8 cellular contexts compared by ENCODE assay signal in genomic region chr12:95790912-95791849, GRCh38. TPM values are rescaled to one million over a fixed set of nuclear protein-coding genes. Genes with fewer than 3 reads are reported as not detected.
DNase-seq lines count a peak whose midpoint lies in the region; ATAC-seq and TF ChIP-seq lines count a peak whose summit lies in the region.

No MANE protein-coding gene starts in this region.

- ATAC-seq in activated CD4-positive, alpha-beta T cell treated with anti-CD3 and anti-CD28 coated beads for 36 hours: peak; percentile 48
- ATAC-seq in GM18861 (IDR thresholded peaks at IDR 0.05; ENCODE audit: unreplicated experiment) (no peak), GM19463 (IDR thresholded peaks at IDR 0.05; ENCODE audit: unreplicated experiment) (no peak)

- peak overlapping the region; percentile 99 for H3K4me2 ChIP-seq in mesenchymal stem cell (ENCODE audit: low read length, poor library complexity, severe bottlenecking)

- 3% methylated on average over 36 of the region's 50 CpGs for WGBS in mesenchymal stem cell
- 2% methylated on average over 25 of the region's 50 CpGs for WGBS in suprapubic skin

- TF ChIP-seq EP300 in suprapubic skin (IDR thresholded peaks at IDR 0.05): no peak

- no peak overlapping the region for H2BK12ac ChIP-seq in mesenchymal stem cell (ENCODE audit: low read length in 2 of 2)

- H3K4me3 Mint-ChIP-seq in activated CD4-positive, alpha-beta T cell treated with anti-CD3 and anti-CD28 coated beads for 36 hours: peak overlapping the region; percentile 66

- peak; percentile 39 for DNase-seq in activated CD4-positive, alpha-beta T cell treated with anti-CD3 and anti-CD28 coated beads for 36 hours
- DNase-seq in activated CD4-positive, alpha-beta T cell treated with anti-CD3 and anti-CD28 coated beads for 1 hour: no peak
- DNase-seq in T-helper 9 cell: peak; percentile 27
- peak in 3 of 10 donors; percentile 16 to 56 (median 44) for DNase-seq in dorsolateral prefrontal cortex
- DNase-seq in mesenchymal stem cell: peak; percentile 32
- no peak for DNase-seq in suprapubic skin (ENCODE audit: low spot score in 2 of 2)

- POLR2A ChIA-PET in activated CD4-positive, alpha-beta T cell treated with anti-CD3 and anti-CD28 coated beads for 36 hours (lab: Charles Lee): interaction anchor here (0.6 kb wide), 1 partner anchor 1265 kb away, joined by 3 read pairs; no protein-coding TSS in a partner anchor

- H3K36me3 ChIP-seq in mesenchymal stem cell (ENCODE audit: control insufficient read depth in 1 of 2, insufficient read depth in 2 of 2, low read depth in 1 of 2, low read length in 2 of 2) (peaks cover 0 to 7% of the 10 kb centered on the region in 2 experiments), suprapubic skin (no peaks in the 10 kb centered on the region)

- H2BK5ac ChIP-seq in mesenchymal stem cell (ENCODE audit: low read depth, low read length, poor library complexity, severe bottlenecking): peak overlapping the region; percentile 70

- intact Hi-C loops in activated CD4-positive, alpha-beta T cell treated with anti-CD3 and anti-CD28 coated beads for 36 hours (cut with DNase I, micrococcal nuclease): no loop called here
- intact Hi-C loops in dorsolateral prefrontal cortex (cut with DNase I): no loop called here

- H3K4me3 ChIP-seq in dorsolateral prefrontal cortex (peak overlapping the region; percentile 54 to 88 (median 76)), mesenchymal stem cell (ENCODE audit: insufficient read depth in 1 of 2, low read depth in 1 of 2, low read length in 2 of 2) (peak overlapping the region; percentile 77 to 85), suprapubic skin (peak overlapping the region; percentile 66)

- H3K4ac ChIP-seq in mesenchymal stem cell (ENCODE audit: low read depth in 1 of 2, low read length in 2 of 2): peak overlapping the region in 1 of 2 experiments; percentile 77

- H3K79me1 ChIP-seq in mesenchymal stem cell (replicated peaks; ENCODE audit: low read length, poor library complexity, severe bottlenecking): peaks cover 12% of the 10 kb centered on the region

- H4K91ac ChIP-seq in mesenchymal stem cell (ENCODE audit: low read length): no peak overlapping the region

- peak overlapping the region in 1 of 2 experiments; percentile 64 for H3K18ac ChIP-seq in mesenchymal stem cell (ENCODE audit: low read depth in 1 of 2, low read length in 2 of 2)

- H3K23ac ChIP-seq in mesenchymal stem cell (ENCODE audit: low read length in 2 of 2): no peak overlapping the region

- H3K27ac Mint-ChIP-seq in activated CD4-positive, alpha-beta T cell treated with anti-CD3 and anti-CD28 coated beads for 36 hours: no peak overlapping the region

- H2BK15ac ChIP-seq in mesenchymal stem cell (ENCODE audit: low read depth, poor library complexity, severe bottlenecking): no peak overlapping the region

- H2BK120ac ChIP-seq in mesenchymal stem cell (ENCODE audit: low read depth, low read length): no peak overlapping the region

- peaks cover 6% of the 10 kb centered on the region for H3K4me1 Mint-ChIP-seq in activated CD4-positive, alpha-beta T cell treated with anti-CD3 and anti-CD28 coated beads for 36 hours

- no peak for TF ChIP-seq POLR2A in suprapubic skin (IDR thresholded peaks at IDR 0.05)

- H3K36me3 Mint-ChIP-seq in activated CD4-positive, alpha-beta T cell treated with anti-CD3 and anti-CD28 coated beads for 36 hours (ENCODE audit: low read depth): no peaks in the 10 kb centered on the region

- no peaks in the 10 kb centered on the region for H3K9me3 Mint-ChIP-seq in activated CD4-positive, alpha-beta T cell treated with anti-CD3 and anti-CD28 coated beads for 36 hours (ENCODE audit: low read depth)

- peaks cover 19% of the 10 kb centered on the region for H3K4me1 ChIP-seq in mesenchymal stem cell (ENCODE audit: control insufficient read depth, insufficient read depth, low read depth, low read length)
- peaks cover 42% of the 10 kb centered on the region for H3K4me1 ChIP-seq in suprapubic skin

- peaks cover 50% of the 10 kb centered on the region for H3K27me3 Mint-ChIP-seq in activated CD4-positive, alpha-beta T cell treated with anti-CD3 and anti-CD28 coated beads for 36 hours

- no peak for TF ChIP-seq CTCF in dorsolateral prefrontal cortex (IDR thresholded peaks at IDR 0.05 in 54 of 56, conservative IDR thresholded peaks at IDR 0.05 in 2 of 56; ENCODE audit: low read depth in 1 of 56, partially characterized antibody in 56 of 56)
- no peak for TF ChIP-seq CTCF in suprapubic skin (IDR thresholded peaks at IDR 0.05)

- H3K14ac ChIP-seq in mesenchymal stem cell (ENCODE audit: low read length in 2 of 2): no peak overlapping the region

- H4K8ac ChIP-seq in mesenchymal stem cell (ENCODE audit: low read length): peak overlapping the region; percentile 7

- no peak overlapping the region for H2AK5ac ChIP-seq in mesenchymal stem cell (ENCODE audit: low read length, severe bottlenecking)

- CTCF ChIA-PET in activated CD4-positive, alpha-beta T cell treated with anti-CD3 and anti-CD28 coated beads for 36 hours (lab: Charles Lee): interaction anchor here (0.7 kb wide), 1 partner anchor 10 kb away, joined by 4 read pairs; no protein-coding TSS in a partner anchor

- H2AFZ ChIP-seq in mesenchymal stem cell (ENCODE audit: low read depth, low read length): no peak overlapping the region

- H3K27me3 ChIP-seq in dorsolateral prefrontal cortex (peaks cover 0 to 6% (median 0%) of the 10 kb centered on the region in 45 donors), mesenchymal stem cell (ENCODE audit: control insufficient read depth in 1 of 2, insufficient read depth in 1 of 2, low read length in 2 of 2) (no peaks in the 10 kb centered on the region), suprapubic skin (no peaks in the 10 kb centered on the region)

- H3K27ac ChIP-seq in dorsolateral prefrontal cortex (peak overlapping the region in 50 of 59 donors; percentile 17 to 87 (median 62)), mesenchymal stem cell (ENCODE audit: low read length, poor library complexity, severe bottlenecking) (peak overlapping the region; percentile 0), suprapubic skin (peak overlapping the region; percentile 84)

- no peaks in the 10 kb centered on the region for H3K9me3 ChIP-seq in mesenchymal stem cell (ENCODE audit: control insufficient read depth, low read length)
- no peaks in the 10 kb centered on the region for H3K9me3 ChIP-seq in suprapubic skin

- peak overlapping the region; percentile 64 for H3K9ac ChIP-seq in mesenchymal stem cell (ENCODE audit: low read length)

RNA-seq across cellular contexts. Expression of gene NTN4, which starts 0.6 kb away (rescaled TPM):
- total RNA-seq in activated CD4-positive, alpha-beta T cell treated with anti-CD3 and anti-CD28 coated beads for 36 hours: not detected
- total RNA-seq in dorsolateral prefrontal cortex (10 to 100 TPM; 11.0 to 45.8 (median 25.1) TPM), suprapubic skin (10 to 100 TPM in 3 of 4 donors, 1 to 10 TPM in 1; 7.2 to 18.7 (median 13.0) TPM)
- 4.6 TPM for polyA plus RNA-seq in mesenchymal stem cell (2013, experiment 1 of 2)
- polyA plus RNA-seq in mesenchymal stem cell (2013, experiment 2 of 2): 4.7 TPM

Comparison
In these comparisons a context has a peak if more than half of its experiments do, and no peak if none do; other contexts are left out.
1. DNase-seq: peak in activated CD4-positive, alpha-beta T cell treated with anti-CD3 and anti-CD28 coated beads for 36 hours (single experiment), T-helper 9 cell (single experiment) and mesenchymal stem cell (single experiment); none in activated CD4-positive, alpha-beta T cell treated with anti-CD3 and anti-CD28 coated beads for 1 hour (single experiment) and suprapubic skin (0 of 2).
2. H3K27ac ChIP-seq: peak in every context shown above with its lines; median percentile 84 in suprapubic skin; 62 in dorsolateral prefrontal cortex; 0 in mesenchymal stem cell.
3. RNA of gene NTN4, which starts 0.6 kb away (total RNA-seq): 11.0 to 45.8 TPM in dorsolateral prefrontal cortex and 7.2 to 18.7 TPM in suprapubic skin; not detected in activated CD4-positive, alpha-beta T cell treated with anti-CD3 and anti-CD28 coated beads for 36 hours; every median in the first group is over 4 times any median in the second.
4. Peak in every context shown above with its lines, with median percentiles within 50 percentile points of each other: H3K4me3 ChIP-seq.